ENCODE assay signal across 8 cellular contexts in the genomic region with DNA sequence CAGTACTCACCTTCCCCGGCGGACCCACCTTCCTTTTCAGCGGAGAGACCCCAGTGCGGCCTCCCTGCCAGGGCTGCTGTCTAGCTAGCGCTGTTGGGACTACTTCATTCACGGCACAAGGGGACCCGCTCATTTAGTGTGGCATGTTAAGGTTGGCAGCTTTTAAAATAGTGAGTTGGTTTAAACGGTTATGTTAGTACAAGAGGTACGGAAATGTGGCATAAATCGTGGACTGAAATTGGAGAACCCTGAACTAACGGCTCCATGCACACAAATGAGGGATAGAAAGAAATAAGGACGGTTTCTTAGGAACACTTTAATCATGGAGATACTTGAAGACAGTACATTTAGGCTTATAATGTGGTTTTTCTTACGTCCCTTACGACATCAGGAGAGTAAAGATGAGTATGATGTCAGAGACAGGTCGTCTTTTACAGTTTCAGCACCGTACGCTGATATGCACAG. TPM values are rescaled to one million over a fixed set of nuclear protein-coding genes. Genes with fewer than 3 reads are reported as not detected.
DNase-seq lines count a peak whose midpoint lies in the region; ATAC-seq and TF ChIP-seq lines count a peak whose summit lies in the region.

No MANE protein-coding gene starts in this region.

- no peaks in the 10 kb centered on the region for H3K27me3 Mint-ChIP-seq in natural killer cell treated with Interleukin-12 subunit alpha and Interleukin-12 subunit beta and Interleukin-15 and Interleukin-18, amount 100 ng/mL, for 72 hours

- DNase-seq in Right ventricle myocardium superior (no peak), cardiac septum (ENCODE audit: low spot score) (no peak), T follicular helper cell (ENCODE audit: low read depth) (peak; percentile 25), epithelial cell of esophagus (ENCODE audit: low read depth) (no peak), DMS153 treated with DMSO at 0.1 percent for 48 hours (lab: John Stamatoyannopoulos, UW; ENCODE audit: unreplicated experiment) (no peak)
- DNase-seq in natural killer cell treated with Interleukin-12 subunit alpha and Interleukin-12 subunit beta and Interleukin-15 and Interleukin-18, amount 100 ng/mL, for 72 hours (ENCODE audit: low spot score): no peak

- H3K4me3 Mint-ChIP-seq in natural killer cell treated with Interleukin-12 subunit alpha and Interleukin-12 subunit beta and Interleukin-15 and Interleukin-18, amount 100 ng/mL, for 72 hours: peak overlapping the region; percentile 91

- peaks cover 36 to 41% of the 10 kb centered on the region in 2 donors for H3K4me1 Mint-ChIP-seq in natural killer cell treated with Interleukin-12 subunit alpha and Interleukin-12 subunit beta and Interleukin-15 and Interleukin-18, amount 100 ng/mL, for 72 hours (ENCODE audit: low read depth in 2 of 2)

- no peaks in the 10 kb centered on the region for H3K9me3 Mint-ChIP-seq in natural killer cell treated with Interleukin-12 subunit alpha and Interleukin-12 subunit beta and Interleukin-15 and Interleukin-18, amount 100 ng/mL, for 72 hours

- peak overlapping the region; percentile 93 for H3K4me3 ChIP-seq in epithelial cell of esophagus (ENCODE audit: low read length)

- intact Hi-C loops in Right ventricle myocardium superior (cut with DNase I): no loop called here
- intact Hi-C loops in cardiac septum (cut with DNase I): loop anchor here (10.0 kb wide), 1 partner anchor 682 kb away; a partner anchor contains a TSS

- H3K27ac Mint-ChIP-seq in natural killer cell treated with Interleukin-12 subunit alpha and Interleukin-12 subunit beta and Interleukin-15 and Interleukin-18, amount 100 ng/mL, for 72 hours: peak overlapping the region; percentile 96 to 97

- ATAC-seq in Right ventricle myocardium superior (ENCODE audit: poor library complexity) (peak; percentile 9), HG03354 (IDR thresholded peaks at IDR 0.05; ENCODE audit: poor library complexity, severe bottlenecking, unreplicated experiment) (peak; percentile 18), HG03439 (IDR thresholded peaks at IDR 0.05; ENCODE audit: unreplicated experiment) (no peak)
- ATAC-seq in natural killer cell treated with Interleukin-12 subunit alpha and Interleukin-12 subunit beta and Interleukin-15 and Interleukin-18, amount 100 ng/mL, for 72 hours: peak; percentile 1 to 8

- H3K36me3 Mint-ChIP-seq in natural killer cell treated with Interleukin-12 subunit alpha and Interleukin-12 subunit beta and Interleukin-15 and Interleukin-18, amount 100 ng/mL, for 72 hours: peaks cover 4% of the 10 kb centered on the region

- TF ChIP-seq CTCF in epithelial cell of esophagus (IDR thresholded peaks at IDR 0.05; ENCODE audit: insufficient read depth, low read depth, low read length, missing control alignments): no peak

RNA-seq across cellular contexts. Expression of a gene that starts 0.8 kb away (rescaled TPM):
- total RNA-seq in Right ventricle myocardium superior: 32.5 TPM
- 32.1 TPM for total RNA-seq in cardiac septum
- 10 to 100 TPM; 17.1 to 24.1 TPM for total RNA-seq in natural killer cell treated with Interleukin-12 subunit alpha and Interleukin-12 subunit beta and Interleukin-15 and Interleukin-18, amount 100 ng/mL, for 72 hours

RNA-seq across cellular contexts. Expression of a gene that starts 0.8 kb away (rescaled TPM):
- total RNA-seq in Right ventricle myocardium superior (78.3 TPM), cardiac septum (85.6 TPM)
- 10 to 100 TPM; 13.0 to 15.8 TPM for total RNA-seq in natural killer cell treated with Interleukin-12 subunit alpha and Interleukin-12 subunit beta and Interleukin-15 and Interleukin-18, amount 100 ng/mL, for 72 hours
